In genomic region chr2:236167297-236168109, GRCh38 we compare ENCODE assay signal across 8 cellular contexts. TPM values are rescaled to one million over a fixed set of nuclear protein-coding genes. Genes with fewer than 3 reads are reported as not detected.
DNase-seq lines count a peak whose midpoint lies in the region; ATAC-seq and TF ChIP-seq lines count a peak whose summit lies in the region.

No MANE protein-coding gene starts in this region.

- H3K4me3 ChIP-seq in WERI-Rb-1 (ENCODE audit: low read depth, low read length) (peak overlapping the region; percentile 44), tibial nerve (peak overlapping the region in 3 of 4 donors; percentile 12 to 34 (median 23))

- H3K9me3 ChIP-seq in WERI-Rb-1 (ENCODE audit: severe bottlenecking) (peaks cover 3% of the 10 kb centered on the region), tibial nerve (no peaks in the 10 kb centered on the region)

- ATAC-seq in HG03520 (IDR thresholded peaks at IDR 0.05; ENCODE audit: unreplicated experiment): no peak
- no peak for ATAC-seq in GM18511 (IDR thresholded peaks at IDR 0.05; ENCODE audit: unreplicated experiment)

- TF ChIP-seq CTCF in WERI-Rb-1 (IDR thresholded peaks at IDR 0.05; ENCODE audit: low read depth, low read length) (peak; percentile 43; the same call in 1 of the 2 replicates), tibial nerve (IDR thresholded peaks at IDR 0.05) (no peak)

- no peak overlapping the region for H3K27ac ChIP-seq in WERI-Rb-1
- H3K27ac ChIP-seq in tibial nerve: no peak overlapping the region

- 1 to 3% methylated on average over 53 to 65 of the region's 112 CpGs for WGBS in tibial nerve, 2 donors

- TF ChIP-seq EP300 in tibial nerve (IDR thresholded peaks at IDR 0.05): no peak

- H3K36me3 ChIP-seq in WERI-Rb-1 (no peaks in the 10 kb centered on the region), tibial nerve (no peaks in the 10 kb centered on the region)

- no peak for TF ChIP-seq POLR2A in tibial nerve (IDR thresholded peaks at IDR 0.05)

- DNase-seq in NCI-H748 (lab: John Stamatoyannopoulos, UW; ENCODE audit: unreplicated experiment) (peak; percentile 68), NCI-H748 treated with DMSO at 0.1 percent for 48 hours (lab: John Stamatoyannopoulos, UW) (no peak), WERI-Rb-1 (peak; percentile 43), iPS-NIHi11 (ENCODE audit: low spot score) (peak; percentile 59), tibial nerve (ENCODE audit: low spot score in 2 of 2) (no peak)
- no peak for DNase-seq in activated CD4-positive, alpha-beta T cell treated with anti-CD3 and anti-CD28 coated beads, Interleukin-2, amount 50 U/mL, for 48 hours

- peaks cover 0 to 91% (median 37%) of the 10 kb centered on the region in 4 donors for H3K4me1 ChIP-seq in tibial nerve

- H3K27me3 ChIP-seq in WERI-Rb-1 (ENCODE audit: insufficient read depth, low read depth, severe bottlenecking): peaks cover 88% of the 10 kb centered on the region
- H3K27me3 ChIP-seq in tibial nerve: peaks cover 5 to 94% of the 10 kb centered on the region in 2 donors

RNA-seq across cellular contexts. Expression of gene GBX2, which starts 0.7 kb away (rescaled TPM):
- total RNA-seq in tibial nerve: not detected

Comparison
In these comparisons a context has a peak if more than half of its experiments do, and no peak if none do; other contexts are left out.
1. DNase-seq: peak in NCI-H748 (single experiment), WERI-Rb-1 (single experiment) and iPS-NIHi11 (single experiment); none in NCI-H748 treated with DMSO at 0.1 percent for 48 hours (single experiment), tibial nerve (0 of 2) and activated CD4-positive, alpha-beta T cell treated with anti-CD3 and anti-CD28 coated beads, Interleukin-2, amount 50 U/mL, for 48 hours (0 of 2).